28 cellular contexts compared by ENCODE assay signal in the genomic region with DNA sequence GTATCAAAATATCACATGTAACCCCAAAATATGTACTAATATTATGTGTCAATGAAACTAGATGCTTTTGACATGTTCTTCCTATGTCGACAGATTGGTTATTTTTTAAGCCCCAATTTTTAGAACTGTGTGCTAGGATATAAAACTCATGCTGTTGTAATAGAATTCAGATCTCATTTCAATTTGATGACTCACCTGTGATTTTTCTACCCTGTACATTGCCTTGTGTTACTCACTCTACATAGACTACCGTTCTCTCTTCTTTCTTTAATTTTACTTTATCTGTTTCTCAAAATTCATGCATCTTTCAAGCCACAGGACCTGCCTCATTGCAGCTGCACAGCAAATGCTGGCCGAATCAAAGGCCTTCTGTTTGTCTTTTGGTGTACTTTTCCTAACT.
DNase-seq lines count a peak whose midpoint lies in the region; ATAC-seq and TF ChIP-seq lines count a peak whose summit lies in the region.
"Had no signal": no experiment of that assay in that cellular context is flagged by ENCODE, and none has a peak within 500 bp of the region (broad histone marks: within the 10 kb centered on the region; RNA-seq: fewer than 3 reads in every experiment).

No MANE protein-coding gene starts in this region.

- no peaks in the 10 kb centered on the region for H3K36me3 Mint-ChIP-seq in activated naive CD4-positive, alpha-beta T cell treated with anti-CD3 and anti-CD28 coated beads, Interleukin-2, amount 50 U/mL, for 72 hours
- H3K36me3 Mint-ChIP-seq: activated CD8-positive, alpha-beta memory T cell treated with anti-CD3 and anti-CD28 coated beads, Interleukin-2, amount 10 ng/mL, durations not matched to agents 7 days and 5 days; activated naive CD8-positive, alpha-beta T cell treated with anti-CD3 and anti-CD28 coated beads, Interleukin-2, amount 10 ng/mL, durations not matched to agents 7 days and 5 days; brain; CD8-positive, alpha-beta T cell; neural progenitor cell had no signal

- in situ Hi-C loops in G401 (cut with HindIII; ENCODE audit: low sequenced_read_pairs) = no loop called here
- in situ Hi-C loops in ACHN (cut with HindIII; ENCODE audit: low pct_ligation_motif_present, low pct_unique_long_range_greater_than_20kb, low sequenced_read_pairs) = no loop called here

- DNase-seq in A172 (ENCODE audit: low spot score) (peak; percentile 46), HT1080 (ENCODE audit: low read depth) (peak; percentile 44), RWPE2 (ENCODE audit: low spot score) (no peak), fibroblast of lung (ENCODE audit: low read depth in 2 of 2) (peak; percentile 46 to 49), G401 (ENCODE audit: low spot score) (no peak), ACHN (no peak), putamen (ENCODE audit: low spot score) (no peak)
- DNase-seq in activated naive CD4-positive, alpha-beta T cell treated with anti-CD3 and anti-CD28 coated beads, Interleukin-2, amount 50 U/mL, for 72 hours (ENCODE audit: low spot score in 2 of 2) = no peak
- DNase-seq: activated CD4-positive, CD25-positive, alpha-beta regulatory T cell; activated CD8-positive, alpha-beta memory T cell treated with anti-CD3 and anti-CD28 coated beads, Interleukin-2, amount 10 ng/mL, durations not matched to agents 7 days and 5 days; activated gamma-delta T cell; activated naive CD8-positive, alpha-beta T cell treated with anti-CD3 and anti-CD28 coated beads, Interleukin-2, amount 10 ng/mL, durations not matched to agents 7 days and 5 days; activated T-cell treated with anti-CD3 and anti-CD28 coated beads, Interleukin-2, amount 50 U/mL, for 4 hours; BE2C; CD8-positive, alpha-beta T cell; KBM-7; left lung; mesendoderm; NCI-H1417 treated with DMSO at 0.1 percent for 48 hours; NCI-H2227 treated with DMSO at 0.1 percent for 48 hours; NCI-H526 treated with DMSO at 0.1 percent for 48 hours; stimulated activated CD4-positive, alpha-beta T cell treated with anti-CD3 and anti-CD28 coated beads, Interleukin-12 subunit alpha, Interleukin-12 subunit beta, amount 100 ng/mL, for 4 hours; stimulated activated CD4-positive, alpha-beta T cell treated with anti-CD3 and anti-CD28 coated beads, Interleukin-4, amount 100 ng/mL, for 24 hours; tibial artery had no signal

- H3K27me3 ChIP-seq in RWPE2 (ENCODE audit: insufficient read depth, poor library complexity, severe bottlenecking) (no peaks in the 10 kb centered on the region), fibroblast of lung (ENCODE audit: control insufficient read depth, insufficient read depth, low read length) (no peaks in the 10 kb centered on the region)
- H3K27me3 ChIP-seq: BE2C, left lung, neural progenitor cell, tibial artery had no signal

- H3K27ac Mint-ChIP-seq in activated naive CD4-positive, alpha-beta T cell treated with anti-CD3 and anti-CD28 coated beads, Interleukin-2, amount 50 U/mL, for 72 hours = no peak overlapping the region
- H3K27ac Mint-ChIP-seq: activated CD8-positive, alpha-beta memory T cell treated with anti-CD3 and anti-CD28 coated beads, Interleukin-2, amount 10 ng/mL, durations not matched to agents 7 days and 5 days; activated naive CD8-positive, alpha-beta T cell treated with anti-CD3 and anti-CD28 coated beads, Interleukin-2, amount 10 ng/mL, durations not matched to agents 7 days and 5 days; brain; CD8-positive, alpha-beta T cell; neural progenitor cell had no signal

- TF ChIP-seq CTCF in RWPE2 (IDR thresholded peaks at IDR 0.05; ENCODE audit: poor library complexity, severe bottlenecking) (no peak), fibroblast of lung (conservative IDR thresholded peaks at IDR 0.05 in 1 of 2, IDR thresholded peaks at IDR 0.05 in 1 of 2; ENCODE audit: low read depth in 1 of 2, low read length in 2 of 2) (no peak)

- H4K20me1 ChIP-seq in fibroblast of lung (ENCODE audit: control insufficient read depth, extremely low read depth, insufficient read depth, low read length) = no peaks in the 10 kb centered on the region

- no peaks in the 10 kb centered on the region for H3K79me2 ChIP-seq in fibroblast of lung (ENCODE audit: control insufficient read depth, insufficient read depth, low read length)

- H3K9ac ChIP-seq in fibroblast of lung (ENCODE audit: insufficient read depth, low read length) = no peak overlapping the region
- H3K9ac ChIP-seq: neural progenitor cell had no signal

- H3K9me3 ChIP-seq in RWPE2 (ENCODE audit: severe bottlenecking) = no peaks in the 10 kb centered on the region
- no peaks in the 10 kb centered on the region for H3K9me3 ChIP-seq in fibroblast of lung (ENCODE audit: control insufficient read depth, insufficient read depth, low read depth, low read length)
- H3K9me3 ChIP-seq: BE2C, tibial artery had no signal

- peaks cover 6 to 11% of the 10 kb centered on the region in 2 donors for H3K9me3 Mint-ChIP-seq in activated naive CD4-positive, alpha-beta T cell treated with anti-CD3 and anti-CD28 coated beads, Interleukin-2, amount 50 U/mL, for 72 hours
- H3K9me3 Mint-ChIP-seq: activated naive CD8-positive, alpha-beta T cell treated with anti-CD3 and anti-CD28 coated beads, Interleukin-2, amount 10 ng/mL, durations not matched to agents 7 days and 5 days; activated T-cell treated with anti-CD3 and anti-CD28 coated beads, Interleukin-2, amount 50 U/mL, for 4 hours had no signal

- peak; percentile 89 for ATAC-seq in RWPE2 (ENCODE audit: low read depth)
- no peak for ATAC-seq in activated naive CD4-positive, alpha-beta T cell treated with anti-CD3 and anti-CD28 coated beads, Interleukin-2, amount 50 U/mL, for 72 hours
- ATAC-seq: activated CD8-positive, alpha-beta memory T cell treated with anti-CD3 and anti-CD28 coated beads, Interleukin-2, amount 10 ng/mL, durations not matched to agents 7 days and 5 days; activated T-cell treated with anti-CD3 and anti-CD28 coated beads, Interleukin-2, amount 50 U/mL, for 4 hours; CD8-positive, alpha-beta T cell; sciatic nerve had no signal

- no peak overlapping the region for H3K27ac ChIP-seq in RWPE2 (ENCODE audit: poor library complexity, severe bottlenecking)
- no peak overlapping the region for H3K27ac ChIP-seq in fibroblast of lung (ENCODE audit: insufficient read depth, low read length)
- H3K27ac ChIP-seq: left lung, neural progenitor cell, SK-N-MC, tibial artery had no signal

- H3K36me3 ChIP-seq in RWPE2 (ENCODE audit: low read depth) (no peaks in the 10 kb centered on the region), fibroblast of lung (ENCODE audit: control insufficient read depth, insufficient read depth, low read length) (no peaks in the 10 kb centered on the region)
- H3K36me3 ChIP-seq: BE2C, left lung, neural progenitor cell, tibial artery had no signal

- H2AFZ ChIP-seq in fibroblast of lung (ENCODE audit: low read length) = no peak overlapping the region
- H2AFZ ChIP-seq: neural progenitor cell had no signal

- H3K4me3 ChIP-seq in RWPE2 (ENCODE audit: severe bottlenecking) = no peak overlapping the region
- H3K4me3 ChIP-seq in fibroblast of lung (replicated peaks in 1 of 4; ENCODE audit: control extremely low read depth in 1 of 4, insufficient read depth in 1 of 4, low read depth in 3 of 4, low read length in 4 of 4) = no peak overlapping the region
- H3K4me3 ChIP-seq: left lung, neural progenitor cell, SK-N-MC, tibial artery had no signal

- H3K4me1 ChIP-seq in RWPE2 (ENCODE audit: insufficient read depth, poor library complexity, severe bottlenecking) = peaks cover 11% of the 10 kb centered on the region
- no peaks in the 10 kb centered on the region for H3K4me1 ChIP-seq in fibroblast of lung (ENCODE audit: control insufficient read depth, extremely low read depth, insufficient read depth, low read length)
- H3K4me1 ChIP-seq: BE2C, left lung, neural progenitor cell, tibial artery had no signal

- H3K4me2 ChIP-seq in fibroblast of lung (ENCODE audit: extremely low read depth, insufficient read depth, low read length) = no peak overlapping the region
- H3K4me2 ChIP-seq: neural progenitor cell had no signal

Comparison
In these comparisons a context has a peak if more than half of its experiments do, and no peak if none do; other contexts are left out.
1. DNase-seq: peak in A172 (single experiment), HT1080 (single experiment) and fibroblast of lung (2 of 2); none in RWPE2 (single experiment), activated naive CD4-positive, alpha-beta T cell treated with anti-CD3 and anti-CD28 coated beads, Interleukin-2, amount 50 U/mL, for 72 hours (0 of 2), G401 (single experiment), ACHN (single experiment) and putamen (single experiment).